10 cellular contexts compared by ENCODE assay signal in genomic region chr13:110506859-110507566, GRCh38. TPM values are rescaled to one million over a fixed set of nuclear protein-coding genes. Genes with fewer than 3 reads are reported as not detected.
DNase-seq lines count a peak whose midpoint lies in the region; ATAC-seq and TF ChIP-seq lines count a peak whose summit lies in the region.
"Had no signal": no experiment of that assay in that cellular context is flagged by ENCODE, and none has a peak within 500 bp of the region (broad histone marks: within the 10 kb centered on the region; RNA-seq: fewer than 3 reads in every experiment).

No MANE protein-coding gene starts in this region.

- H3K9ac ChIP-seq in BLaER1 treated with 17β-estradiol and CSF1 and Interleukin-3, amounts not matched to agents 10 nM and 100 nM = no peak overlapping the region
- no peak overlapping the region for H3K9ac ChIP-seq in neural progenitor cell

- peaks cover 0 to 10% (median 0%) of the 10 kb centered on the region in 11 experiments; a peak in 3 of 22 replicates for H3K36me3 ChIP-seq in BLaER1 treated with 17β-estradiol and CSF1 and Interleukin-3, amounts not matched to agents 10 nM and 100 nM
- H3K36me3 ChIP-seq in neural progenitor cell = no peaks in the 10 kb centered on the region
- H3K36me3 ChIP-seq: MG63 had no signal

- no peak for ATAC-seq in HG02759 (IDR thresholded peaks at IDR 0.05; ENCODE audit: unreplicated experiment)
- no peak for ATAC-seq in activated naive CD8-positive, alpha-beta T cell treated with anti-CD3 and anti-CD28 coated beads, Interleukin-2, amount 50 U/mL, for 24 hours
- ATAC-seq in stimulated activated naive CD8-positive, alpha-beta T cell treated with anti-CD3 and anti-CD28 coated beads, Interleukin-15, Interleukin-2, amounts not matched to agents 100 U/mL and 50 U/mL, for 24 hours = no peak

- POLR2A ChIA-PET in RWPE1 (lab: Yijun Ruan, JAX; ENCODE audit: low non-redundant PET) = no interaction called here

- H3K36me3 Mint-ChIP-seq in neural progenitor cell = peaks cover 24% of the 10 kb centered on the region
- no peaks in the 10 kb centered on the region for H3K36me3 Mint-ChIP-seq in activated naive CD8-positive, alpha-beta T cell treated with anti-CD3 and anti-CD28 coated beads, Interleukin-2, amount 50 U/mL, for 24 hours (ENCODE audit: low read depth)

- H3K9me3 Mint-ChIP-seq in neural progenitor cell = no peaks in the 10 kb centered on the region
- H3K9me3 Mint-ChIP-seq in activated naive CD8-positive, alpha-beta T cell treated with anti-CD3 and anti-CD28 coated beads, Interleukin-2, amount 50 U/mL, for 24 hours = no peaks in the 10 kb centered on the region
- H3K9me3 Mint-ChIP-seq: stimulated activated naive CD8-positive, alpha-beta T cell treated with anti-CD3 and anti-CD28 coated beads, Interleukin-15, Interleukin-2, amounts not matched to agents 100 ng/mL and 50 ng/mL, for 24 hours had no signal

- no peaks in the 10 kb centered on the region for H3K79me2 ChIP-seq in neural progenitor cell (ENCODE audit: low read depth)

- H3K27me3 ChIP-seq in BLaER1 treated with 17β-estradiol and CSF1 and Interleukin-3, amounts not matched to agents 10 nM and 100 nM = no peaks in the 10 kb centered on the region
- H3K27me3 ChIP-seq in neural progenitor cell = no peaks in the 10 kb centered on the region
- H3K27me3 ChIP-seq: MG63 had no signal

- H2AFZ ChIP-seq in neural progenitor cell (replicated peaks) = no peak overlapping the region

- no peaks in the 10 kb centered on the region for H3F3A ChIP-seq in neural progenitor cell (ENCODE audit: low read depth)

- no peak overlapping the region for H3K4me3 ChIP-seq in BLaER1 treated with 17β-estradiol and CSF1 and Interleukin-3, amounts not matched to agents 10 nM and 100 nM
- H3K4me3 ChIP-seq in fibroblast of pulmonary artery (replicated peaks; ENCODE audit: low read depth, low read length) (no peak overlapping the region), neural progenitor cell (no peak overlapping the region)
- H3K4me3 ChIP-seq: MG63 had no signal

- no peaks in the 10 kb centered on the region for H3K9me3 ChIP-seq in BLaER1 treated with 17β-estradiol and CSF1 and Interleukin-3, amounts not matched to agents 10 nM and 100 nM (replicated peaks in 1 of 11)
- H3K9me3 ChIP-seq in neural progenitor cell (ENCODE audit: low read depth) = no peaks in the 10 kb centered on the region
- H3K9me3 ChIP-seq: MG63 had no signal

- peak overlapping the region in 2 of 11 experiments; percentile 11 to 28; a peak in 2 of 22 replicates for H3K27ac ChIP-seq in BLaER1 treated with 17β-estradiol and CSF1 and Interleukin-3, amounts not matched to agents 10 nM and 100 nM
- H3K27ac ChIP-seq in RWPE1 = peak overlapping the region; percentile 63
- no peak overlapping the region for H3K27ac ChIP-seq in neural progenitor cell

- H3K27me3 Mint-ChIP-seq in neural progenitor cell (ENCODE audit: insufficient read depth, low read depth) = no peaks in the 10 kb centered on the region
- no peaks in the 10 kb centered on the region for H3K27me3 Mint-ChIP-seq in activated naive CD8-positive, alpha-beta T cell treated with anti-CD3 and anti-CD28 coated beads, Interleukin-2, amount 50 U/mL, for 24 hours
- H3K27me3 Mint-ChIP-seq: stimulated activated naive CD8-positive, alpha-beta T cell treated with anti-CD3 and anti-CD28 coated beads, Interleukin-15, Interleukin-2, amounts not matched to agents 100 ng/mL and 50 ng/mL, for 24 hours had no signal

- TF ChIP-seq CTCF in RWPE1 (conservative IDR thresholded peaks at IDR 0.05; ENCODE audit: low read depth) = no peak
- TF ChIP-seq CTCF in fibroblast of pulmonary artery (IDR thresholded peaks at IDR 0.05; ENCODE audit: low read length, missing control alignments) = no peak
- TF ChIP-seq CTCF in neural progenitor cell (IDR thresholded peaks at IDR 0.05) = no peak

- CTCF ChIA-PET in RWPE1 (lab: Yijun Ruan, JAX) = no interaction called here

- peak overlapping the region; percentile 60 for H3K27ac Mint-ChIP-seq in neural progenitor cell
- H3K27ac Mint-ChIP-seq in activated naive CD8-positive, alpha-beta T cell treated with anti-CD3 and anti-CD28 coated beads, Interleukin-2, amount 50 U/mL, for 24 hours = no peak overlapping the region
- H3K27ac Mint-ChIP-seq: stimulated activated naive CD8-positive, alpha-beta T cell treated with anti-CD3 and anti-CD28 coated beads, Interleukin-15, Interleukin-2, amounts not matched to agents 100 ng/mL and 50 ng/mL, for 24 hours had no signal

- peaks cover 66 to 91% (median 72%) of the 10 kb centered on the region in 10 experiments for H3K4me1 ChIP-seq in BLaER1 treated with 17β-estradiol and CSF1 and Interleukin-3, amounts not matched to agents 10 nM and 100 nM
- no peaks in the 10 kb centered on the region for H3K4me1 ChIP-seq in neural progenitor cell

- no peak overlapping the region for H3K4me3 Mint-ChIP-seq in neural progenitor cell
- no peak overlapping the region for H3K4me3 Mint-ChIP-seq in activated naive CD8-positive, alpha-beta T cell treated with anti-CD3 and anti-CD28 coated beads, Interleukin-2, amount 50 U/mL, for 24 hours
- H3K4me3 Mint-ChIP-seq: stimulated activated naive CD8-positive, alpha-beta T cell treated with anti-CD3 and anti-CD28 coated beads, Interleukin-15, Interleukin-2, amounts not matched to agents 100 ng/mL and 50 ng/mL, for 24 hours had no signal

- DNase-seq in RWPE1 (ENCODE audit: low spot score) = peak; percentile 41
- peak; percentile 70 for DNase-seq in fibroblast of pulmonary artery (ENCODE audit: low read depth)
- no peak for DNase-seq in neural progenitor cell (ENCODE audit: low spot score)
- DNase-seq in stimulated activated CD4-positive, alpha-beta T cell treated with anti-CD3 and anti-CD28 coated beads, Interleukin-12 subunit alpha, Interleukin-12 subunit beta, amount 100 ng/mL, for 4 hours = no peak
- no peak for DNase-seq in activated naive CD8-positive, alpha-beta T cell treated with anti-CD3 and anti-CD28 coated beads, Interleukin-2, amount 50 U/mL, for 24 hours
- no peak for DNase-seq in stimulated activated naive CD8-positive, alpha-beta T cell treated with anti-CD3 and anti-CD28 coated beads, Interleukin-15, Interleukin-2, amounts not matched to agents 100 U/mL and 50 U/mL, for 24 hours
- DNase-seq: MG63 had no signal

- H4K20me1 ChIP-seq in BLaER1 treated with 17β-estradiol and CSF1 and Interleukin-3, amounts not matched to agents 10 nM and 100 nM = no peaks in the 10 kb centered on the region
- H4K20me1 ChIP-seq in neural progenitor cell (ENCODE audit: low read depth) = peaks cover 3% of the 10 kb centered on the region

- H3K4me1 Mint-ChIP-seq in neural progenitor cell = no peaks in the 10 kb centered on the region
- H3K4me1 Mint-ChIP-seq in activated naive CD8-positive, alpha-beta T cell treated with anti-CD3 and anti-CD28 coated beads, Interleukin-2, amount 50 U/mL, for 24 hours = no peaks in the 10 kb centered on the region

- peak overlapping the region; percentile 4 to 68 (median 30); a peak in 17 of 22 replicates for H3K4me2 ChIP-seq in BLaER1 treated with 17β-estradiol and CSF1 and Interleukin-3, amounts not matched to agents 10 nM and 100 nM
- H3K4me2 ChIP-seq in neural progenitor cell = no peak overlapping the region

RNA-seq across cellular contexts. Expression of gene RAB20, which starts 54.5 kb away (rescaled TPM):
- total RNA-seq in neural progenitor cell (ENCODE audit: low replicate concordance) = 0.58 and 2.4 TPM in 2 replicates

Comparison
In these comparisons a context has a peak if more than half of its experiments do, and no peak if none do; other contexts are left out.
1. DNase-seq: peak in RWPE1 (single experiment) and fibroblast of pulmonary artery (single experiment); none in neural progenitor cell (single experiment), stimulated activated CD4-positive, alpha-beta T cell treated with anti-CD3 and anti-CD28 coated beads, Interleukin-12 subunit alpha, Interleukin-12 subunit beta, amount 100 ng/mL, for 4 hours (single experiment), activated naive CD8-positive, alpha-beta T cell treated with anti-CD3 and anti-CD28 coated beads, Interleukin-2, amount 50 U/mL, for 24 hours (single experiment) and stimulated activated naive CD8-positive, alpha-beta T cell treated with anti-CD3 and anti-CD28 coated beads, Interleukin-15, Interleukin-2, amounts not matched to agents 100 U/mL and 50 U/mL, for 24 hours (single experiment).